ENCODE assay signal across 1 cellular context in the genomic region with DNA sequence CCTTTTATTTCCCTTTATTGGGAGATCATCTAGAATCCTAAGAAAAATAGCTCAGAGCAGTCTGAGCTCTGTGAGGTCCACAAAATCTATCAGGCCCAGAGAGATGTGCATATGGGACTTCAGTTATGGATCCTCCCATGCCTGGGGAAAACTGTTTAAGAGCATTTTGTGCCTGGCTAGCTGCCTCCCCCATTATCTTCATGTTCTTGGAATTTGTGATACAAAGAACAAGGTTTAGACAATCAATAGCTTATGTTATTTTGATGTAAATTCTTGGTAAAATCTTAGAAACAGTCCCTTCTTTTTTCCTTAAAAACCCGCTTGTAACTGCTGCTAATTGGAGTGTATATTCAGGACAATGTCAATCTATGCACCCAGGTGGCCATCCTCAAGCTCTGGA.
TF ChIP-seq lines count a peak whose summit lies in the region.

No MANE protein-coding gene starts in this region.

TF ChIP-seq in HepG2, 621 proteins besides CTCF, POLR2A, EP300 and RAD21:
- no peak for TF ChIP-seq MTF2 (CRISPR knock-in tag; IDR thresholded peaks at IDR 0.05; ENCODE audit: borderline replicate concordance)
- no peak for TF ChIP-seq ARNT (IDR thresholded peaks at IDR 0.05)
- TF ChIP-seq RXRB (CRISPR knock-in tag; IDR thresholded peaks at IDR 0.05; ENCODE audit: borderline replicate concordance): no peak
- TF ChIP-seq ZNF883 (CRISPR knock-in tag; IDR thresholded peaks at IDR 0.05; ENCODE audit: not compliant biosample characterization): no peak
- no peak for TF ChIP-seq SMYD3 (CRISPR knock-in tag; IDR thresholded peaks at IDR 0.05)
- TF ChIP-seq SYNCRIP (IDR thresholded peaks at IDR 0.05; ENCODE audit: insufficient read depth, low read depth, low read length): no peak
- no peak for TF ChIP-seq AGO2 (optimal IDR thresholded peaks at IDR 0.05; ENCODE audit: low read depth, low read length)
- TF ChIP-seq, protein P1, sequence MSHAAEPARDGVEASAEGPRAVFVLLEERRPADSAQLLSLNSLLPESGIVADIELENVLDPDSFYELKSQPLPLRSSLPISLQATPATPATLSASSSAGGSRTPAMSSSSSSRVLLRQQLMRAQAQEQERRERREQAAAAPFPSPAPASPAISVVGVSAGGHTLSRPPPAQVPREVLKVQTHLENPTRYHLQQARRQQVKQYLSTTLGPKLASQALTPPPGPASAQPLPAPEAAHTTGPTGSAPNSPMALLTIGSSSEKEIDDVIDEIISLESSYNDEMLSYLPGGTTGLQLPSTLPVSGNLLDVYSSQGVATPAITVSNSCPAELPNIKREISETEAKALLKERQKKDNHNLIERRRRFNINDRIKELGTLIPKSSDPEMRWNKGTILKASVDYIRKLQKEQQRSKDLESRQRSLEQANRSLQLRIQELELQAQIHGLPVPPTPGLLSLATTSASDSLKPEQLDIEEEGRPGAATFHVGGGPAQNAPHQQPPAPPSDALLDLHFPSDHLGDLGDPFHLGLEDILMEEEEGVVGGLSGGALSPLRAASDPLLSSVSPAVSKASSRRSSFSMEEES (CRISPR knock-in tag; IDR thresholded peaks at IDR 0.05): no peak
- TF ChIP-seq TAF15 (IDR thresholded peaks at IDR 0.05; ENCODE audit: low read depth, low read length, poor library complexity, severe bottlenecking): no peak
